In genomic region chr2:134918518-134919359, GRCh38 we compare ENCODE assay signal across 8 cellular contexts. TPM values are rescaled to one million over a fixed set of nuclear protein-coding genes. Genes with fewer than 3 reads are reported as not detected.
A peak's percentile ranks its signal among the peaks of the same experiment; 100 is the strongest.
DNase-seq lines count a peak whose midpoint lies in the region; ATAC-seq and TF ChIP-seq lines count a peak whose summit lies in the region.

CCNT2 (plus strand) TSS chr2:134918822; CDS start chr2:134918855, 33 bp downstream.

- no peak within 1 kb of the TSS for H2BK20ac ChIP-seq in H9 (ENCODE audit: low read depth, low read length, poor library complexity, severe bottlenecking)

- peak within 1 kb of the TSS; percentile 98 for H3K18ac ChIP-seq in H9 (ENCODE audit: insufficient read length, low read depth, low read length)

- H2AK5ac ChIP-seq in H9 (ENCODE audit: insufficient read length, low read length): no peak within 1 kb of the TSS

- peak within 1 kb of the TSS; percentile 51 for H2BK12ac ChIP-seq in H9 (ENCODE audit: insufficient read length, low read depth, low read length)

- peak within 1 kb of the TSS; percentile 99 for H3K9ac ChIP-seq in H9 (ENCODE audit: extremely low read depth, insufficient read length, low read length)

- H3K27ac ChIP-seq in H9 (ENCODE audit: insufficient read length, low read depth, low read length): peak within 1 kb of the TSS; percentile 73

- H3K4me3 Mint-ChIP-seq in H9: peak within 1 kb of the TSS; percentile 96 to 99
- H3K4me3 Mint-ChIP-seq in natural killer cell treated with Interleukin-12 subunit alpha and Interleukin-12 subunit beta and Interleukin-15 and Interleukin-18, amount 100 ng/mL, for 72 hours: peak within 1 kb of the TSS; percentile 96

- no peak within 1 kb of the TSS for H2AFZ ChIP-seq in H9 (ENCODE audit: low read length)

- peak within 1 kb of the TSS; percentile 100 for H3K14ac ChIP-seq in H9 (ENCODE audit: insufficient read depth, low read length)

- TF ChIP-seq CTCF in H9 (conservative IDR thresholded peaks at IDR 0.05) (no peak), fibroblast of pulmonary artery (IDR thresholded peaks at IDR 0.05; ENCODE audit: low read length, missing control alignments) (no peak)

- H3K27ac Mint-ChIP-seq in H9: peak within 1 kb of the TSS; percentile 100
- peak within 1 kb of the TSS; percentile 98 for H3K27ac Mint-ChIP-seq in natural killer cell treated with Interleukin-12 subunit alpha and Interleukin-12 subunit beta and Interleukin-15 and Interleukin-18, amount 100 ng/mL, for 72 hours

- peak; percentile 93 to 94 for ATAC-seq in natural killer cell treated with Interleukin-12 subunit alpha and Interleukin-12 subunit beta and Interleukin-15 and Interleukin-18, amount 100 ng/mL, for 72 hours
- peak; percentile 91 for ATAC-seq in stimulated activated naive CD8-positive, alpha-beta T cell treated with anti-CD3 and anti-CD28 coated beads, Interleukin-15, Interleukin-2, amounts not matched to agents 100 U/mL and 50 U/mL, for 24 hours

- H4K5ac ChIP-seq in H9 (ENCODE audit: insufficient read length, low read depth, low read length): peak within 1 kb of the TSS; percentile 58

- H3K27me3 Mint-ChIP-seq in H9 (ENCODE audit: low read depth): no peaks in the 10 kb centered on the region; the same call in 1 of the 2 replicates
- H3K27me3 Mint-ChIP-seq in natural killer cell treated with Interleukin-12 subunit alpha and Interleukin-12 subunit beta and Interleukin-15 and Interleukin-18, amount 100 ng/mL, for 72 hours: no peaks in the 10 kb centered on the region

- no peaks in the 10 kb centered on the region for H4K20me1 ChIP-seq in H9 (ENCODE audit: control insufficient read depth, insufficient read depth, insufficient read length)

- H2BK15ac ChIP-seq in H9 (ENCODE audit: low read depth, low read length): no peak within 1 kb of the TSS

- peak within 1 kb of the TSS; percentile 48 for H3T11ph ChIP-seq in H9 (ENCODE audit: low read length)

- H4K8ac ChIP-seq in H9 (replicated peaks; ENCODE audit: insufficient read length, low read depth, low read length): no peak within 1 kb of the TSS

- H3K27me3 ChIP-seq in H9 (ENCODE audit: insufficient read depth, low read length): no peaks in the 10 kb centered on the region
- H3K27me3 ChIP-seq in MG63: no peaks in the 10 kb centered on the region

- peak within 1 kb of the TSS; percentile 52; the same call in 1 of the 2 replicates for H3K4ac ChIP-seq in H9 (ENCODE audit: low read depth, low read length)

- peaks cover 9% of the 10 kb centered on the region for H3K23me2 ChIP-seq in H9 (ENCODE audit: insufficient read length, low read depth, low read length, poor library complexity, severe bottlenecking)

- peak; percentile 99 for DNase-seq in ELF-1 (ENCODE audit: low read depth, low spot score)
- peak; percentile 99 for DNase-seq in H9
- DNase-seq in MG63: peak; percentile 99
- peak; percentile 80 for DNase-seq in SHP77 treated with DMSO at 0.1 percent for 48 hours (lab: John Stamatoyannopoulos, UW)
- DNase-seq in activated effector memory CD4-positive, alpha-beta T cell treated with anti-CD3 and anti-CD28 coated beads, Interleukin-2, amount 50 U/mL, for 16 hours: peak; percentile 100
- DNase-seq in fibroblast of pulmonary artery (ENCODE audit: low read depth): peak; percentile 99
- peak; percentile 100 for DNase-seq in natural killer cell treated with Interleukin-12 subunit alpha and Interleukin-12 subunit beta and Interleukin-15 and Interleukin-18, amount 100 ng/mL, for 72 hours (ENCODE audit: low spot score)
- peak; percentile 100 for DNase-seq in stimulated activated naive CD8-positive, alpha-beta T cell treated with anti-CD3 and anti-CD28 coated beads, Interleukin-15, Interleukin-2, amounts not matched to agents 100 U/mL and 50 U/mL, for 24 hours

- H3K36me3 ChIP-seq in MG63: peaks cover 26% of the 10 kb centered on the region

- H3K4me2 ChIP-seq in H9 (ENCODE audit: insufficient read depth, insufficient read length, low read length): peak within 1 kb of the TSS; percentile 85

- H3K9me3 Mint-ChIP-seq in H9: peaks cover 9 to 12% of the 10 kb centered on the region in 2 experiments; a peak in 4 of 5 replicates
- no peaks in the 10 kb centered on the region for H3K9me3 Mint-ChIP-seq in natural killer cell treated with Interleukin-12 subunit alpha and Interleukin-12 subunit beta and Interleukin-15 and Interleukin-18, amount 100 ng/mL, for 72 hours

- H4K91ac ChIP-seq in H9 (ENCODE audit: insufficient read length, low read depth, low read length): peak within 1 kb of the TSS; percentile 65

- no CpG with 5 or more reads among the region's 85 CpGs for WGBS in H9 (ENCODE audit: extremely low coverage, insufficient read length, low lambda C conversion rate)

- H3K9me3 ChIP-seq in H9 (ENCODE audit: control insufficient read depth, low read depth, low read length) (no peaks in the 10 kb centered on the region), MG63 (no peaks in the 10 kb centered on the region)

- H3K79me1 ChIP-seq in H9 (ENCODE audit: insufficient read depth, low read depth, low read length, poor library complexity, severe bottlenecking): no peaks in the 10 kb centered on the region

- H3K4me1 ChIP-seq in H9 (ENCODE audit: insufficient read depth, low read length): no peaks in the 10 kb centered on the region

- peak within 1 kb of the TSS; percentile 82 for H2BK120ac ChIP-seq in H9 (ENCODE audit: low read depth, low read length, poor library complexity, severe bottlenecking)

- H3K56ac ChIP-seq in H9 (ENCODE audit: insufficient read length, low read depth, low read length): peak within 1 kb of the TSS; percentile 93

- H3K36me3 Mint-ChIP-seq in H9 (ENCODE audit: insufficient read depth in 1 of 3, low read depth in 3 of 3): peaks cover 0 to 20% (median 14%) of the 10 kb centered on the region in 3 experiments
- peaks cover 8% of the 10 kb centered on the region for H3K36me3 Mint-ChIP-seq in natural killer cell treated with Interleukin-12 subunit alpha and Interleukin-12 subunit beta and Interleukin-15 and Interleukin-18, amount 100 ng/mL, for 72 hours

- H3K79me2 ChIP-seq in H9 (ENCODE audit: insufficient read depth, low read length): peaks cover 34% of the 10 kb centered on the region; the same call in 1 of the 2 replicates

- peak within 1 kb of the TSS; percentile 90 for H2BK5ac ChIP-seq in H9 (ENCODE audit: insufficient read length, low read length)

- peak within 1 kb of the TSS; percentile 92 for H3K4me3 ChIP-seq in MG63
- peak within 1 kb of the TSS; percentile 69 for H3K4me3 ChIP-seq in fibroblast of pulmonary artery (replicated peaks; ENCODE audit: low read depth, low read length)

- H3K23ac ChIP-seq in H9 (ENCODE audit: insufficient read length, low read depth, low read length): no peak within 1 kb of the TSS

- peaks cover 13 to 23% of the 10 kb centered on the region in 2 experiments for H3K4me1 Mint-ChIP-seq in H9
- peaks cover 18 to 36% of the 10 kb centered on the region in 2 donors for H3K4me1 Mint-ChIP-seq in natural killer cell treated with Interleukin-12 subunit alpha and Interleukin-12 subunit beta and Interleukin-15 and Interleukin-18, amount 100 ng/mL, for 72 hours (ENCODE audit: low read depth in 2 of 2)

RNA-seq across cellular contexts. Expression of gene CCNT2, which starts in this region (rescaled TPM):
- total RNA-seq in H9 (2021): 39.3 and 42.0 TPM in 2 replicates
- 9.0 and 11.2 TPM in 2 replicates for total RNA-seq in MG63 (2014; rRNA removed; shearing (Covaris generic); ENCODE audit: low replicate concordance)
- total RNA-seq in natural killer cell treated with Interleukin-12 subunit alpha and Interleukin-12 subunit beta and Interleukin-15 and Interleukin-18, amount 100 ng/mL, for 72 hours: 10 to 100 TPM; 38.9 to 55.8 TPM

Comparison
In these comparisons a context has a peak if more than half of its experiments do, and no peak if none do; other contexts are left out.
1. Peak in every context shown above with its lines: DNase-seq, ATAC-seq, H3K4me3 ChIP-seq and H3K27ac ChIP-seq.